ENCODE assay signal across 25 cellular contexts in the genomic region with DNA sequence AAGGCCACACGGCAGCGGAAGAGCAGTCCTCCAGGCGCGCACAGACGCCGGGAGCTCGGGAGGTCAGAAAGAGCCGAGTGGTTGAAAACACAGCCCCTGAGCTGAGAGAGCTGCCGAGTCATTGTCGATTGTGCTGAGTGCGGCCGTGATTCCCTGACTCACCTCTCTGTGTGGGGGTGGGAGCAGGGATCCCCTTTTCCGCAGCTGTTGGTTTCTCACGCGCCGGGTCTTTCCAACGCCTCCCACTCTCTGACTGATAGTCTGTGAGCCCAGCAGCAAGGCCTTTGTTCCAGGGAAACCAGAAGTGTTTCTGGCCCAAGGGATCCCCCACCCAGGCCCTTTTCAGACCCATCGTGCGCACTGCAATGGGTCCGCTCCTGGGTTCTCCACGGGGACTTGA.
"Had no signal": no experiment of that assay in that cellular context is flagged by ENCODE, and none has a peak within 500 bp of the region (broad histone marks: within the 10 kb centered on the region; RNA-seq: fewer than 3 reads in every experiment).

No MANE protein-coding gene starts in this region.

- H3K9me3 Mint-ChIP-seq: activated CD8-positive, alpha-beta T cell treated with anti-CD3 and anti-CD28 coated beads for 36 hours; activated T-cell treated with anti-CD3 and anti-CD28 coated beads, Interleukin-2, amount 50 U/mL, for 4 hours; activated T-helper 2 cell treated with anti-CD3 and anti-CD28 coated beads, Interferon-gamma antibody, Interleukin-2, Interleukin-4, amounts not matched to agents 10 μg/mL and 5 μg/mL and 100 μg/mL, durations not matched to agents 14 hours and 24 hours and 36 hours; nephron had no signal

- H3K4me3 Mint-ChIP-seq: activated CD8-positive, alpha-beta T cell treated with anti-CD3 and anti-CD28 coated beads for 36 hours; activated naive CD8-positive, alpha-beta T cell; activated T-cell treated with anti-CD3 and anti-CD28 coated beads, Interleukin-2, amount 50 U/mL, for 4 hours; nephron; T-helper 17 cell had no signal

- H3K27me3 ChIP-seq: foreskin keratinocyte had no signal

- H3K27ac ChIP-seq: esophagus muscularis mucosa, foreskin keratinocyte, parathyroid adenoma, psoas muscle, suprapubic skin, tibial artery, WERI-Rb-1 had no signal

- H3K79me2 ChIP-seq: parathyroid adenoma had no signal

- H3K36me3 Mint-ChIP-seq: activated naive CD8-positive, alpha-beta T cell had no signal

- H3K4me1 Mint-ChIP-seq: nephron, T-helper 17 cell had no signal

- H3K4me1 ChIP-seq: esophagus muscularis mucosa, foreskin keratinocyte, parathyroid adenoma, psoas muscle, suprapubic skin, tibial artery had no signal

- H3K4me3 ChIP-seq: esophagus muscularis mucosa, psoas muscle, suprapubic skin, tibial artery had no signal

- ATAC-seq: activated CD8-positive, alpha-beta T cell treated with anti-CD3 and anti-CD28 coated beads for 36 hours; activated T-cell treated with anti-CD3 and anti-CD28 coated beads, Interleukin-2, amount 50 U/mL, for 4 hours; foreskin keratinocyte; left ventricle myocardium superior; psoas muscle; right cardiac atrium; T-helper 17 cell had no signal

- H3K36me3 ChIP-seq: esophagus muscularis mucosa, suprapubic skin, tibial artery, WERI-Rb-1 had no signal

- H2AFZ ChIP-seq: parathyroid adenoma had no signal

- FAIRE-seq: colon had no signal

- H3K27ac Mint-ChIP-seq: activated CD8-positive, alpha-beta T cell treated with anti-CD3 and anti-CD28 coated beads for 36 hours; activated naive CD8-positive, alpha-beta T cell; activated T-helper 2 cell treated with anti-CD3 and anti-CD28 coated beads, Interferon-gamma antibody, Interleukin-2, Interleukin-4, amounts not matched to agents 10 μg/mL and 5 μg/mL and 100 μg/mL, durations not matched to agents 14 hours and 24 hours and 36 hours; nephron; T-helper 17 cell had no signal

- DNase-seq: activated CD4-positive, alpha-beta T cell treated with anti-CD3 and anti-CD28 coated beads for 1 hour; activated CD4-positive, alpha-beta T cell treated with anti-CD3 and anti-CD28 coated beads, Interleukin-2, amount 50 U/mL, for 1 hour; activated CD8-positive, alpha-beta T cell treated with anti-CD3 and anti-CD28 coated beads for 36 hours; activated T-cell treated with anti-CD3 and anti-CD28 coated beads, Interleukin-2, amount 50 U/mL, for 4 hours; anterior cingulate cortex; dermis blood vessel endothelial cell; effector CD4-positive, alpha-beta T cell; foreskin keratinocyte; islet precursor cell; left ventricle myocardium superior; psoas muscle; right cardiac atrium; stimulated activated CD4-positive, alpha-beta T cell treated with anti-CD3 and anti-CD28 coated beads, Interleukin-15, amount 100 ng/mL, for 24 hours; stimulated activated naive CD4-positive, alpha-beta T cell; T-helper 17 cell; T1000; tibial artery; WERI-Rb-1 had no signal

- H3K9ac ChIP-seq: parathyroid adenoma had no signal

- H3K9me3 ChIP-seq: esophagus muscularis mucosa, psoas muscle, suprapubic skin, tibial artery had no signal
